ENCODE assay signal across 8 cellular contexts in the genomic region with DNA sequence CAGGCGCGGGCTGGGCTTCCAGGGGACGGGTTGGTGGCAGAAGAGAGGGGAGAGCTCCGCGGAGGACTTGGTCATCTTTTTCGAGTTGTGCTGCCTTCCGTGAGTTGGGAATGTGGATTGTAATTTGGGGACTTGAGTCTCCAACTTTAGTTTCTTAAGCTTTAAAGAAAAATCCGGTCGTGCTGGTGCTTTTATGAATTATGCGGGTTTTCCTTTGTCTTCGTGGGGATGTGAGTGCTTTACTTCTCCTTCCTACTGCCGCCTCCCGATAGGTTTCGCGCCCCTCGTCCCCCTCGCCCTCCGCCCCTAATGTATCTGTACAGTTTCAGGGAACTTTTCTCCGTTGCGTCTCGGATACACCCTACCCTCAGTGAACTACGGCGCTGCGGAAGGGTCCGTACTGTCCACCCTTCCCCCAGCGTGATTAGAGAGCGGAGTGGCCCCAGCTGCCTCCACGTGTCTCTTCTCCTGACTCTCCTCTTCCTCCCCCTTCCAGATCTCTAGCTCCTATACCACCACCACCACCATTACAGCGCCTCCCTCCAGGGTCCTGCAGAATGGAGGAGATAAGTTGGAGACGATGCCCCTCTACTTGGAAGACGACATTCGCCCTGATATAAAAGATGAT. TPM values are rescaled to one million over a fixed set of nuclear protein-coding genes. Genes with fewer than 3 reads are reported as not detected.
DNase-seq lines count a peak whose midpoint lies in the region; ATAC-seq and TF ChIP-seq lines count a peak whose summit lies in the region.

No MANE protein-coding gene starts in this region.

- H3K4me1 Mint-ChIP-seq in activated CD4-positive, alpha-beta T cell treated with anti-CD3 and anti-CD28 coated beads, Interleukin-2, amount 10 ng/mL, durations not matched to agents 7 days and 5 days = peaks cover 72% of the 10 kb centered on the region
- peaks cover 79% of the 10 kb centered on the region for H3K4me1 Mint-ChIP-seq in nephron progenitor cell

- peaks cover 50% of the 10 kb centered on the region for H3K36me3 Mint-ChIP-seq in activated CD4-positive, alpha-beta T cell treated with anti-CD3 and anti-CD28 coated beads, Interleukin-2, amount 10 ng/mL, durations not matched to agents 7 days and 5 days (ENCODE audit: low read depth)
- H3K36me3 Mint-ChIP-seq in nephron progenitor cell (ENCODE audit: low read depth) = peaks cover 48% of the 10 kb centered on the region

- peak overlapping the region; percentile 97 for H3K4me3 Mint-ChIP-seq in activated CD4-positive, alpha-beta T cell treated with anti-CD3 and anti-CD28 coated beads, Interleukin-2, amount 10 ng/mL, durations not matched to agents 7 days and 5 days
- peak overlapping the region; percentile 98 for H3K4me3 Mint-ChIP-seq in nephron progenitor cell

- ATAC-seq in GM19035 (IDR thresholded peaks at IDR 0.05; ENCODE audit: unreplicated experiment) = no peak
- ATAC-seq in HG03045 (IDR thresholded peaks at IDR 0.05; ENCODE audit: unreplicated experiment) = no peak

- POLR2A ChIA-PET in activated CD4-positive, alpha-beta T cell treated with anti-CD3 and anti-CD28 coated beads, Interleukin-2, amount 10 ng/mL, durations not matched to agents 7 days and 5 days (lab: Charles Lee) = interaction anchor here (1.5 kb wide), 1 partner anchor 26 kb away, joined by 7 read pairs; no protein-coding TSS in a partner anchor

- no peaks in the 10 kb centered on the region for H3K27me3 Mint-ChIP-seq in activated CD4-positive, alpha-beta T cell treated with anti-CD3 and anti-CD28 coated beads, Interleukin-2, amount 10 ng/mL, durations not matched to agents 7 days and 5 days
- peaks cover 5% of the 10 kb centered on the region for H3K27me3 Mint-ChIP-seq in nephron progenitor cell (ENCODE audit: low read depth, poor library complexity)

- CTCF ChIA-PET in activated CD4-positive, alpha-beta T cell treated with anti-CD3 and anti-CD28 coated beads, Interleukin-2, amount 10 ng/mL, durations not matched to agents 7 days and 5 days (lab: Charles Lee) = interaction anchor here (1.0 to 2.7 kb wide), 9 partner anchors 11 to 214 kb away, joined by 3 to 13 read pairs (median 5); a partner anchor contains a TSS

- TF ChIP-seq CTCF in epithelial cell of proximal tubule (conservative IDR thresholded peaks at IDR 0.05; ENCODE audit: low read depth, low read length) (no peak), nephron progenitor cell (IDR thresholded peaks at IDR 0.05) (no peak)

- H3K9me3 Mint-ChIP-seq in activated CD4-positive, alpha-beta T cell treated with anti-CD3 and anti-CD28 coated beads, Interleukin-2, amount 10 ng/mL, durations not matched to agents 7 days and 5 days = no peaks in the 10 kb centered on the region
- no peaks in the 10 kb centered on the region for H3K9me3 Mint-ChIP-seq in nephron progenitor cell

- peak overlapping the region; percentile 83 for H3K27ac Mint-ChIP-seq in activated CD4-positive, alpha-beta T cell treated with anti-CD3 and anti-CD28 coated beads, Interleukin-2, amount 10 ng/mL, durations not matched to agents 7 days and 5 days
- H3K27ac Mint-ChIP-seq in nephron progenitor cell = peak overlapping the region; percentile 99

- H3K4me3 ChIP-seq in epithelial cell of proximal tubule (ENCODE audit: low read depth, low read length) = peak overlapping the region; percentile 61

- no peak for DNase-seq in activated CD4-positive, alpha-beta T cell treated with anti-CD3 and anti-CD28 coated beads, Interleukin-2, amount 10 ng/mL, durations not matched to agents 7 days and 5 days
- no peak for DNase-seq in activated CD4-positive, alpha-beta T cell treated with anti-CD3 and anti-CD28 coated beads, Interleukin-2, amount 50 U/mL, for 1 hour
- DNase-seq in RKO (ENCODE audit: low spot score) = peak; percentile 34
- DNase-seq in epithelial cell of proximal tubule (ENCODE audit: low read depth) = no peak
- peak; percentile 28 for DNase-seq in nephron progenitor cell
- no peak for DNase-seq in D341Med (ENCODE audit: low spot score)

RNA-seq across cellular contexts. Expression of a gene that starts 0.6 kb away (rescaled TPM):
- 100 to 1,000 TPM; 117 to 129 TPM for total RNA-seq in activated CD4-positive, alpha-beta T cell treated with anti-CD3 and anti-CD28 coated beads, Interleukin-2, amount 10 ng/mL, durations not matched to agents 7 days and 5 days
- 113 and 303 TPM in 2 replicates for total RNA-seq in epithelial cell of proximal tubule

RNA-seq across cellular contexts. Expression of a gene that starts 17.7 kb away (rescaled TPM):
- not detected for total RNA-seq in activated CD4-positive, alpha-beta T cell treated with anti-CD3 and anti-CD28 coated beads, Interleukin-2, amount 10 ng/mL, durations not matched to agents 7 days and 5 days
- not detected in 2 replicates for total RNA-seq in epithelial cell of proximal tubule

Comparison
In these comparisons a context has a peak if more than half of its experiments do, and no peak if none do; other contexts are left out.
1. DNase-seq: peak in RKO (single experiment) and nephron progenitor cell (single experiment); none in activated CD4-positive, alpha-beta T cell treated with anti-CD3 and anti-CD28 coated beads, Interleukin-2, amount 10 ng/mL, durations not matched to agents 7 days and 5 days (single experiment), activated CD4-positive, alpha-beta T cell treated with anti-CD3 and anti-CD28 coated beads, Interleukin-2, amount 50 U/mL, for 1 hour (single experiment), epithelial cell of proximal tubule (single experiment) and D341Med (single experiment).